1 cellular context compared by ENCODE assay signal in genomic region chr7:108181073-108181985, GRCh38.
TF ChIP-seq lines count a peak whose summit lies in the region.

No MANE protein-coding gene starts in this region.

TF ChIP-seq in Ishikawa, 13 proteins besides CTCF, POLR2A, EP300 and RAD21 (continued from another document):
- TF ChIP-seq, protein P1, sequence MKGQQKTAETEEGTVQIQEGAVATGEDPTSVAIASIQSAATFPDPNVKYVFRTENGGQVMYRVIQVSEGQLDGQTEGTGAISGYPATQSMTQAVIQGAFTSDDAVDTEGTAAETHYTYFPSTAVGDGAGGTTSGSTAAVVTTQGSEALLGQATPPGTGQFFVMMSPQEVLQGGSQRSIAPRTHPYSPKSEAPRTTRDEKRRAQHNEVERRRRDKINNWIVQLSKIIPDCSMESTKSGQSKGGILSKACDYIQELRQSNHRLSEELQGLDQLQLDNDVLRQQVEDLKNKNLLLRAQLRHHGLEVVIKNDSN (IDR thresholded peaks at IDR 0.05): no peak
